Comparison of ENCODE assay signal across 10 cellular contexts in the genomic region with DNA sequence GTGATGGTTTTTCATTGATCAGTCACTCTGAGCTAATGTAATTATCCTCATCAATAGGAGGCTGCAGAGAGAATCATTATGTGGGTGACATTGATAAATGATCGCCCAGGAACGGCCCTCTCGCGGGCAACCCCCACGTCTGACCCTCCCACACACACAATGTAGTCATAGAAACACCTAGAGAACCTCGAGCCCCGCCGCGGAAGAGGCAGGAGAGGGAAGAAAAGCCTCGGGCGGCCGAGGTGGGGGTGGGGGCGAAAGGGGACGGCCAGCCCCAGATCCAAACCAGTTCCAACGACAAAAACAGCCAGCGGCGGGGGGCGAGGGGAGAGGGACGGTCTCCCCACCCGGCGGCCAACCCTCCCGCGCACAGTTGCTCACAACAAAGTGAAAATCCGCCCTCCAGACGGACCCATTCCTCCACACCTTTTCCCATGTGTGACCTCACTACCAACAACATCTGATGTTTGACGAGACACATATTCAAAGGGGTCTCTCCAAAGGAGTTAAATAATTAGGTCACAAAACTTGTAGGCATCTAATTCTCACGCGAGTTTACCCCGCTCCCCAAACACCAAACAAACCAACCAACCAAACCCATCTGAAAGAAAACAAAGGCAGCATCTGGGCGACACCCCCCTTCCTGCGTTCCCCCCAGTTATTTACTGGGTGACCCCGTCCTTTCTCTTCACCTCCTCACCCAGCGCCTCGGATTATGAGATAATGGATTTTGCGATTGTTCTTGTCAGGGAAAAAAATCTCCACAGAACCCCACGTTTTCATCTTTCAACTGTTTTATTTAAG.
DNase-seq lines count a peak whose midpoint lies in the region; ATAC-seq, FAIRE-seq and TF ChIP-seq lines count a peak whose summit lies in the region.
"Had no signal": no experiment of that assay in that cellular context is flagged by ENCODE, and none has a peak within 500 bp of the region (broad histone marks: within the 10 kb centered on the region; RNA-seq: fewer than 3 reads in every experiment).

No MANE protein-coding gene starts in this region.

- TF ChIP-seq CTCF in GM12878 (IDR thresholded peaks at IDR 0.05 in 2 of 3, conservative IDR thresholded peaks at IDR 0.05 in 1 of 3; ENCODE audit: control insufficient read depth in 2 of 3, extremely low read depth in 1 of 3, insufficient read depth in 1 of 3, low read depth in 3 of 3, low read length in 3 of 3) (no peak), spleen (IDR thresholded peaks at IDR 0.05 in 8 of 11, conservative IDR thresholded peaks at IDR 0.05 in 3 of 11) (no peak), mucosa of descending colon (IDR thresholded peaks at IDR 0.05) (no peak)

- POLR2A ChIA-PET in GM12878 (lab: Charles Lee) = no interaction called here

- SMC1A ChIA-PET in GM12878 (lab: Charles Lee; ENCODE audit: uncharacterized antibody, unreplicated experiment) = interaction anchor here (1.9 kb wide), 1 partner anchor 214 kb away, joined by 7 read pairs; no protein-coding TSS in a partner anchor

- TF ChIP-seq POLR2A in GM12878 (IDR thresholded peaks at IDR 0.05; ENCODE audit: low read depth, low read length) = no peak
- no peak for TF ChIP-seq POLR2A in spleen (IDR thresholded peaks at IDR 0.05)

- H3K4me2 ChIP-seq in GM12878 (ENCODE audit: control insufficient read depth, insufficient read depth) = peak overlapping the region; percentile 22; the same call in 1 of the 2 replicates

- no peak for TF ChIP-seq RAD21 in GM12878 (IDR thresholded peaks at IDR 0.05; ENCODE audit: insufficient read depth, low read depth, low read length)

- ATAC-seq in GM12878 = peak; percentile 33
- ATAC-seq in mucosa of descending colon = no peak
- ATAC-seq in GM18868 (IDR thresholded peaks at IDR 0.05; ENCODE audit: unreplicated experiment) = no peak

- DNase-seq in HAP-1 (ENCODE audit: low spot score in 2 of 2) (peak; percentile 40 to 70), GM12878 (ENCODE audit: low read depth, low spot score) (no peak), iPS-NIHi7 (ENCODE audit: extremely low spot score) (peak; percentile 46), spleen (no peak), SW 1271 (lab: John Stamatoyannopoulos, UW) (no peak), MG63 (no peak), mucosa of descending colon (no peak)
- DNase-seq: activated T-cell treated with anti-CD3 and anti-CD28 coated beads, Interleukin-2, amount 50 U/mL, for 24 hours; SJCRH30 had no signal

- H3K79me2 ChIP-seq in GM12878 (ENCODE audit: control insufficient read depth, insufficient read depth, low read length) = no peaks in the 10 kb centered on the region

- H3K4me3 ChIP-seq in HAP-1 (peak overlapping the region; percentile 15), GM12878 (peak overlapping the region; percentile 38), spleen (peak overlapping the region in 5 of 8 donors; percentile 10 to 57 (median 20)), MG63 (no peak overlapping the region), mucosa of descending colon (no peak overlapping the region)
- H3K4me3 ChIP-seq: SJCRH30 had no signal

- peaks cover 17% of the 10 kb centered on the region for H3K4me1 ChIP-seq in HAP-1
- H3K4me1 ChIP-seq in GM12878 (ENCODE audit: control insufficient read depth, insufficient read depth, low read length) = no peaks in the 10 kb centered on the region; the same call in 1 of the 2 replicates
- H3K4me1 ChIP-seq in spleen = peaks cover 0 to 29% (median 12%) of the 10 kb centered on the region in 6 donors
- peaks cover 4% of the 10 kb centered on the region for H3K4me1 ChIP-seq in mucosa of descending colon (ENCODE audit: low read depth)
- H3K4me1 ChIP-seq: SJCRH30 had no signal

- 0 out of 2 replicates have a peak, but pooled peaks cover 2% of the 10 kb centered on the region for H3K27me3 ChIP-seq in HAP-1 (ENCODE audit: low read depth)
- H3K27me3 ChIP-seq in GM12878 (replicated peaks in 1 of 2; ENCODE audit: control insufficient read depth in 2 of 2, insufficient read depth in 2 of 2, low read length in 1 of 2) = peaks cover 8 to 31% of the 10 kb centered on the region in 2 experiments
- H3K27me3 ChIP-seq in spleen (replicated peaks in 1 of 7) = peaks cover 0 to 85% (median 53%) of the 10 kb centered on the region in 7 donors
- H3K27me3 ChIP-seq in MG63 = peaks cover 13% of the 10 kb centered on the region
- H3K27me3 ChIP-seq: SJCRH30 had no signal

- WGBS in GM12878 (ENCODE audit: insufficient coverage, insufficient replicate concordance, low lambda C conversion rate, missing lambda C conversion rate) = 25% methylated on average over 26 of the region's 36 CpGs
- WGBS in spleen, 5 donors = 6 to 8% (median 7%) methylated on average over 36 of the region's 36 CpGs

- no peaks in the 10 kb centered on the region; the same call in 1 of the 2 replicates for H3K36me3 ChIP-seq in HAP-1 (replicated peaks)
- H3K36me3 ChIP-seq in GM12878 (ENCODE audit: control insufficient read depth in 2 of 2, insufficient read depth in 2 of 2, low read length in 1 of 2) = no peaks in the 10 kb centered on the region
- H3K36me3 ChIP-seq in spleen = peaks cover 0 to 9% (median 0%) of the 10 kb centered on the region in 6 donors
- no peaks in the 10 kb centered on the region for H3K36me3 ChIP-seq in MG63
- H3K36me3 ChIP-seq in mucosa of descending colon (ENCODE audit: low read depth) = no peaks in the 10 kb centered on the region

- BruUV-seq in GM12878 (replicated peaks; lab: Mats Ljungman, UMichigan) = no TSS peak

- RAD21 ChIA-PET in GM12878 (lab: Charles Lee; ENCODE audit: unreplicated experiment) = interaction anchor here (1.3 to 1.5 kb wide), 2 partner anchors 48 to 218 kb away, joined by 3 read pairs; no protein-coding TSS in a partner anchor

- H3K9ac ChIP-seq in GM12878 (ENCODE audit: control insufficient read depth, insufficient read depth, low read length) = no peak overlapping the region

- TF ChIP-seq EP300 in GM12878 (IDR thresholded peaks at IDR 0.05; ENCODE audit: borderline replicate concordance in 1 of 2, control insufficient read depth in 1 of 2, low read depth in 2 of 2, low read length in 2 of 2) = no peak

- in situ Hi-C loops in HAP-1 (cut with MboI; ENCODE audit: low sequenced_read_pairs) = loop anchor here (10.0 to 25.0 kb wide), 2 partner anchors 217 to 1000 kb away; a partner anchor contains a TSS
- in situ Hi-C loops in GM12878 (cut with MboI) = loop anchor here (25.0 kb wide), 1 partner anchor 1000 kb away; no protein-coding TSS in a partner anchor

- CTCF ChIA-PET in GM12878 (lab: Yijun Ruan, JAX) = no interaction called here

- FAIRE-seq in GM12878 (lab: Jason Lieb, UNC) = no peak

- no peaks in the 10 kb centered on the region for H4K20me1 ChIP-seq in GM12878 (ENCODE audit: control insufficient read depth, insufficient read depth)

- H3K27ac ChIP-seq in GM12878 (ENCODE audit: control insufficient read depth, insufficient read depth) (no peak overlapping the region), spleen (no peak overlapping the region)
- H3K27ac ChIP-seq: SJCRH30 had no signal

- intact Hi-C loops in GM12878 (cut with micrococcal nuclease; ENCODE audit: unreplicated experiment) = loop anchor here (10.0 kb wide), 2 partner anchors 127 to 243 kb away; no protein-coding TSS in a partner anchor
- intact Hi-C loops in spleen (cut with DNase I; ENCODE audit: low total_unique reads) = loop anchor here (10.0 kb wide), 1 partner anchor 217 kb away; a partner anchor contains a TSS
- intact Hi-C loops in mucosa of descending colon (cut with DNase I, micrococcal nuclease) = loop anchor here (5.0 to 10.0 kb wide), 3 partner anchors 210 to 247 kb away; a partner anchor contains a TSS

- H3K9me3 ChIP-seq in HAP-1 (no peaks in the 10 kb centered on the region), GM12878 (replicated peaks; ENCODE audit: control insufficient read depth, insufficient read depth, low read length) (no peaks in the 10 kb centered on the region), spleen (no peaks in the 10 kb centered on the region), MG63 (no peaks in the 10 kb centered on the region), mucosa of descending colon (no peaks in the 10 kb centered on the region)
- H3K9me3 ChIP-seq: SJCRH30 had no signal

- H2AFZ ChIP-seq in GM12878 (ENCODE audit: control insufficient read depth, low read depth, low read length) = no peak overlapping the region

TF ChIP-seq in GM12878, 131 proteins besides CTCF, POLR2A, EP300 and RAD21 (continues in another document):
- TF ChIP-seq MEF2B (IDR thresholded peaks at IDR 0.05; ENCODE audit: partially characterized antibody, poor library complexity, severe bottlenecking) (no peak), CBX3 (IDR thresholded peaks at IDR 0.05; ENCODE audit: borderline replicate concordance, low read depth) (no peak), STAT1 (conservative IDR thresholded peaks at IDR 0.05) (no peak)
- TF ChIP-seq, protein P1, sequence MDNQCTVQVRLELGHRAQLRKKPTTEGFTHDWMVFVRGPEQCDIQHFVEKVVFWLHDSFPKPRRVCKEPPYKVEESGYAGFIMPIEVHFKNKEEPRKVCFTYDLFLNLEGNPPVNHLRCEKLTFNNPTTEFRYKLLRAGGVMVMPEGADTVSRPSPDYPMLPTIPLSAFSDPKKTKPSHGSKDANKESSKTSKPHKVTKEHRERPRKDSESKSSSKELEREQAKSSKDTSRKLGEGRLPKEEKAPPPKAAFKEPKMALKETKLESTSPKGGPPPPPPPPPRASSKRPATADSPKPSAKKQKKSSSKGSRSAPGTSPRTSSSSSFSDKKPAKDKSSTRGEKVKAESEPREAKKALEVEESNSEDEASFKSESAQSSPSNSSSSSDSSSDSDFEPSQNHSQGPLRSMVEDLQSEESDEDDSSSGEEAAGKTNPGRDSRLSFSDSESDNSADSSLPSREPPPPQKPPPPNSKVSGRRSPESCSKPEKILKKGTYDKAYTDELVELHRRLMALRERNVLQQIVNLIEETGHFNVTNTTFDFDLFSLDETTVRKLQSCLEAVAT (IDR thresholded peaks at IDR 0.05) = no peak
- TF ChIP-seq, protein P2, sequence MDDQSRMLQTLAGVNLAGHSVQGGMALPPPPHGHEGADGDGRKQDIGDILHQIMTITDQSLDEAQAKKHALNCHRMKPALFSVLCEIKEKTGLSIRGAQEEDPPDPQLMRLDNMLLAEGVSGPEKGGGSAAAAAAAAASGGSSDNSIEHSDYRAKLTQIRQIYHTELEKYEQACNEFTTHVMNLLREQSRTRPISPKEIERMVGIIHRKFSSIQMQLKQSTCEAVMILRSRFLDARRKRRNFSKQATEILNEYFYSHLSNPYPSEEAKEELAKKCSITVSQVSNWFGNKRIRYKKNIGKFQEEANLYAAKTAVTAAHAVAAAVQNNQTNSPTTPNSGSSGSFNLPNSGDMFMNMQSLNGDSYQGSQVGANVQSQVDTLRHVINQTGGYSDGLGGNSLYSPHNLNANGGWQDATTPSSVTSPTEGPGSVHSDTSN (IDR thresholded peaks at IDR 0.05; ENCODE audit: insufficient replicate concordance, low read depth, low read length) = peak; percentile 71

Comparison
In these comparisons a context has a peak if more than half of its experiments do, and no peak if none do; other contexts are left out.
1. DNase-seq: peak in HAP-1 (2 of 2) and iPS-NIHi7 (single experiment); none in GM12878 (single experiment), spleen (single experiment), SW 1271 (0 of 2), MG63 (single experiment) and mucosa of descending colon (0 of 3).
2. H3K4me3 ChIP-seq: peak in HAP-1 (single experiment), GM12878 (single experiment) and spleen (5 of 8); none in MG63 (single experiment) and mucosa of descending colon (single experiment).